In genomic region chr17:7932949-7933348, GRCh38 we compare ENCODE assay signal across 1 cellular context.
TF ChIP-seq lines count a peak whose summit lies in the region.

No MANE protein-coding gene starts in this region.

TF ChIP-seq in SK-N-SH, 30 proteins besides CTCF, POLR2A, EP300 and RAD21 (continued from another document):
- TF ChIP-seq GATA2 (CRISPR knock-in tag; IDR thresholded peaks at IDR 0.05) (no peak), SIN3A (IDR thresholded peaks at IDR 0.05; ENCODE audit: borderline replicate concordance, low read depth, low read length) (peak; percentile 45; the same call in 1 of the 2 replicates), TAF1 (IDR thresholded peaks at IDR 0.05; ENCODE audit: borderline replicate concordance, low read depth, low read length) (no peak), TCF12 (IDR thresholded peaks at IDR 0.05) (no peak), MEF2A (IDR thresholded peaks at IDR 0.05; ENCODE audit: borderline replicate concordance, low read depth) (no peak), CHD2 (IDR thresholded peaks at IDR 0.05; ENCODE audit: low read length, partially characterized antibody) (no peak), MXI1 (IDR thresholded peaks at IDR 0.05; ENCODE audit: low read depth, low read length) (no peak), JUND (IDR thresholded peaks at IDR 0.05) (no peak), ZBTB33 (IDR thresholded peaks at IDR 0.05; ENCODE audit: borderline replicate concordance, low read depth) (no peak), ELF1 (IDR thresholded peaks at IDR 0.05) (no peak), PBX3 (IDR thresholded peaks at IDR 0.05) (peak; percentile 42), SMC3 (IDR thresholded peaks at IDR 0.05; ENCODE audit: low read depth, low read length) (0 out of 2 replicates have a peak, but pooled peaks have one; percentile 16), RFX5 (IDR thresholded peaks at IDR 0.05; ENCODE audit: low read length) (no peak), POLR2AphosphoS5 (IDR thresholded peaks at IDR 0.05; ENCODE audit: low read depth, low read length) (no peak)
